ENCODE assay signal across 23 cellular contexts in genomic region chr7:129341212-129341611, GRCh38.
"Had no signal": no experiment of that assay in that cellular context is flagged by ENCODE, and none has a peak within 500 bp of the region (broad histone marks: within the 10 kb centered on the region; RNA-seq: fewer than 3 reads in every experiment).

No MANE protein-coding gene starts in this region.

- DNase-seq: activated CD4-positive, alpha-beta T cell treated with anti-CD3 and anti-CD28 coated beads for 48 hours; activated CD4-positive, CD25-positive, alpha-beta regulatory T cell; activated CD8-positive, alpha-beta memory T cell treated with anti-CD3 and anti-CD28 coated beads, Interleukin-2, amount 50 U/mL, for 4 hours; activated gamma-delta T cell treated with Interleukin-2 at 50 U/mL for 16 hours; activated naive CD8-positive, alpha-beta T cell treated with anti-CD3 and anti-CD28 coated beads for 36 hours; amniotic stem cell; dorsolateral prefrontal cortex; endodermal cell; foreskin fibroblast; head of caudate nucleus; kidney; nephron progenitor cell; occipital lobe; posterior cingulate gyrus; sigmoid colon; stimulated activated CD4-positive, alpha-beta T cell treated with anti-CD3 and anti-CD28 coated beads, Interleukin-4, amount 100 ng/mL, for 24 hours; testis; upper lobe of left lung had no signal

- H3K36me3 Mint-ChIP-seq: mesothelial cell of epicardium had no signal

- H3K4me3 Mint-ChIP-seq: activated naive CD8-positive, alpha-beta T cell treated with anti-CD3 and anti-CD28 coated beads for 36 hours; endodermal cell; mesothelial cell of epicardium; nephron progenitor cell; stimulated activated memory B cell treated with anti-CD40 and anti-IgM and Interleukin-4, amounts not matched to agents 10 μg/mL and 1 μg/mL and 100 μg/mL, for 72 hours had no signal

- ATAC-seq: left lobe of liver; stimulated activated memory B cell treated with anti-CD40 and anti-IgM and Interleukin-4, amounts not matched to agents 10 μg/mL and 1 μg/mL and 100 μg/mL, for 72 hours had no signal

- H3K27me3 Mint-ChIP-seq: activated naive CD8-positive, alpha-beta T cell treated with anti-CD3 and anti-CD28 coated beads for 36 hours; stimulated activated memory B cell treated with anti-CD40 and anti-IgM and Interleukin-4, amounts not matched to agents 10 μg/mL and 1 μg/mL and 100 μg/mL, for 72 hours had no signal

- H3K27ac Mint-ChIP-seq: activated naive CD8-positive, alpha-beta T cell treated with anti-CD3 and anti-CD28 coated beads for 36 hours; endodermal cell; mesothelial cell of epicardium; nephron progenitor cell; stimulated activated memory B cell treated with anti-CD40 and anti-IgM and Interleukin-4, amounts not matched to agents 10 μg/mL and 1 μg/mL and 100 μg/mL, for 72 hours had no signal

- H3K27ac ChIP-seq: dorsolateral prefrontal cortex, epithelial cell of prostate, sigmoid colon, testis, upper lobe of left lung had no signal

- H3K36me3 ChIP-seq: sigmoid colon, upper lobe of left lung had no signal

- H3K4me1 Mint-ChIP-seq: mesothelial cell of epicardium had no signal

- H3K9me3 Mint-ChIP-seq: activated naive CD8-positive, alpha-beta T cell treated with anti-CD3 and anti-CD28 coated beads for 36 hours; endodermal cell; mesothelial cell of epicardium; nephron progenitor cell; stimulated activated memory B cell treated with anti-CD40 and anti-IgM and Interleukin-4, amounts not matched to agents 10 μg/mL and 1 μg/mL and 100 μg/mL, for 72 hours had no signal

- H3K9me3 ChIP-seq: sigmoid colon, testis, upper lobe of left lung had no signal

- H3K4me3 ChIP-seq: dorsolateral prefrontal cortex, lung, sigmoid colon, testis, upper lobe of left lung had no signal

- H3K4me1 ChIP-seq: sigmoid colon, testis, upper lobe of left lung had no signal

- H3K27me3 ChIP-seq: dorsolateral prefrontal cortex, sigmoid colon, testis, upper lobe of left lung had no signal
